In genomic region chr7:107661081-107661864, GRCh38 we compare ENCODE assay signal across 8 cellular contexts. TPM values are rescaled to one million over a fixed set of nuclear protein-coding genes. Genes with fewer than 3 reads are reported as not detected.
A peak's percentile ranks its signal among the peaks of the same experiment; 100 is the strongest.
DNase-seq lines count a peak whose midpoint lies in the region; ATAC-seq and TF ChIP-seq lines count a peak whose summit lies in the region.

No MANE protein-coding gene starts in this region.

- ATAC-seq in left colon, result peak; percentile 97

- intact Hi-C loops in left colon (cut with DNase I, micrococcal nuclease), result no loop called here

- H3K4me3 ChIP-seq in cardiac fibroblast (replicated peaks in 1 of 2; ENCODE audit: low read depth in 2 of 2, low read length in 2 of 2), result peak overlapping the region; percentile 49 to 53

- DNase-seq in NCI-H524 (lab: John Stamatoyannopoulos, UW), result peak; percentile 20 to 60
- no peak for DNase-seq in NCI-H524 treated with DMSO at 0.1 percent for 48 hours (lab: John Stamatoyannopoulos, UW)
- peak; percentile 25 for DNase-seq in HPDE6-E6E7 (ENCODE audit: extremely low spot score)
- DNase-seq in T-helper 2 cell, result peak in 4 of 5 experiments; percentile 12 to 68 (median 14)
- peak; percentile 48 to 60 for DNase-seq in cardiac fibroblast (ENCODE audit: low read depth in 2 of 2)
- peak; percentile 53 to 73 for DNase-seq in left colon
- peak; percentile 44 to 65 for DNase-seq in stimulated activated CD4-positive, alpha-beta T cell treated with anti-CD3 and anti-CD28 coated beads, Interleukin-2, amount 100 ng/mL, for 24 hours
- DNase-seq in NK-92 (lab: John Stamatoyannopoulos, UW; ENCODE audit: unreplicated experiment), result no peak

- TF ChIP-seq CTCF in cardiac fibroblast (IDR thresholded peaks at IDR 0.05; ENCODE audit: low read depth, low read length), result peak; percentile 11

RNA-seq across cellular contexts. Expression of gene SLC26A4, which starts 0.6 kb away (rescaled TPM):
- total RNA-seq in left colon, result under 1 TPM; 0.08 to 0.24 TPM

Comparison
In these comparisons a context has a peak if more than half of its experiments do, and no peak if none do; other contexts are left out.
1. DNase-seq: peak in NCI-H524 (2 of 2), HPDE6-E6E7 (single experiment), T-helper 2 cell (4 of 5), cardiac fibroblast (2 of 2), left colon (2 of 2) and stimulated activated CD4-positive, alpha-beta T cell treated with anti-CD3 and anti-CD28 coated beads, Interleukin-2, amount 100 ng/mL, for 24 hours (2 of 2); none in NCI-H524 treated with DMSO at 0.1 percent for 48 hours (single experiment) and NK-92 (single experiment).